ENCODE assay signal across 26 cellular contexts in genomic region chr3:52739725-52740124, GRCh38. TPM values are rescaled to one million over a fixed set of nuclear protein-coding genes. Genes with fewer than 3 reads are reported as not detected.
DNase-seq lines count a peak whose midpoint lies in the region; ATAC-seq, FAIRE-seq and TF ChIP-seq lines count a peak whose summit lies in the region.
"Had no signal": no experiment of that assay in that cellular context is flagged by ENCODE, and none has a peak within 500 bp of the region (broad histone marks: within the 10 kb centered on the region; RNA-seq: fewer than 3 reads in every experiment).

No MANE protein-coding gene starts in this region.

- no peaks in the 10 kb centered on the region for H3K27me3 Mint-ChIP-seq in Caco-2 (ENCODE audit: insufficient read depth, unreplicated experiment)
- H3K27me3 Mint-ChIP-seq in T-helper 17 cell: no peaks in the 10 kb centered on the region
- H3K27me3 Mint-ChIP-seq: B cell; CD4-positive, alpha-beta T cell had no signal

- H3K4me3 Mint-ChIP-seq in Caco-2 (ENCODE audit: unreplicated experiment) (peak overlapping the region; percentile 7), T-helper 17 cell (no peak overlapping the region)
- no peak overlapping the region for H3K4me3 Mint-ChIP-seq in stimulated activated effector memory CD8-positive, alpha-beta T cell treated with anti-CD3 and anti-CD28 coated beads, Interleukin-12 subunit alpha, Interleukin-12 subunit beta, amount 100 ng/mL, for 72 hours
- H3K4me3 Mint-ChIP-seq: B cell; CD4-positive, alpha-beta T cell; CD8-positive, alpha-beta T cell had no signal

- POLR2A ChIA-PET in Caco-2 (lab: Charles Lee): no interaction called here
- POLR2A ChIA-PET in HepG2 (lab: Yijun Ruan, JAX): no interaction called here

- intact Hi-C loops in Caco-2 (cut with micrococcal nuclease; ENCODE audit: unreplicated experiment): no loop called here
- intact Hi-C loops in left colon (cut with DNase I, micrococcal nuclease): no loop called here
- intact Hi-C loops in HepG2 (cut with micrococcal nuclease; ENCODE audit: unreplicated experiment): loop anchor here (10.0 kb wide), 1 partner anchor 335 kb away; no protein-coding TSS in a partner anchor

- H3K36me3 ChIP-seq in Caco-2 (ENCODE audit: control insufficient read depth, insufficient read depth, low read length) (no peaks in the 10 kb centered on the region; the same call in 1 of the 2 replicates), HepG2 (replicated peaks in 1 of 2; ENCODE audit: control insufficient read depth in 1 of 2, insufficient read depth in 2 of 2, low read length in 2 of 2) (peaks cover 10 to 47% of the 10 kb centered on the region in 2 experiments)

- no peak overlapping the region for H3K9ac ChIP-seq in HepG2 (ENCODE audit: insufficient read depth, low read depth, low read length)

- FAIRE-seq in HepG2 (lab: Jason Lieb, UNC): peak; percentile 36
- FAIRE-seq: A549, G401.6, GM12891, GM19239 had no signal

- H3K4me2 ChIP-seq in HepG2 (ENCODE audit: low read depth, low read length): no peak overlapping the region
- H3K4me2 ChIP-seq: A549; BLaER1 treated with 17β-estradiol and CSF1 and Interleukin-3, amounts not matched to agents 10 nM and 100 nM had no signal

- H3K4me3 ChIP-seq in Caco-2 (ENCODE audit: low read depth, low read length) (no peak overlapping the region), HepG2 (replicated peaks in 1 of 3; ENCODE audit: insufficient read depth in 1 of 3, low read depth in 2 of 3, low read length in 3 of 3) (no peak overlapping the region)
- H3K4me3 ChIP-seq: A549; BLaER1 treated with 17β-estradiol and CSF1 and Interleukin-3, amounts not matched to agents 10 nM and 100 nM had no signal

- WGBS in HepG2 (ENCODE audit: low lambda C conversion rate): 11% methylated on average over 1 of the region's 1 CpG

- no peak for TF ChIP-seq CTCF in Caco-2 (IDR thresholded peaks at IDR 0.05; ENCODE audit: insufficient read depth in 1 of 2, low read depth in 1 of 2, low read length in 1 of 2, severe bottlenecking in 1 of 2, unreplicated experiment in 1 of 2)
- no peak for TF ChIP-seq CTCF in HepG2 (CRISPR knock-in tag; IDR thresholded peaks at IDR 0.05)

- H3K79me2 ChIP-seq in HepG2 (ENCODE audit: insufficient read depth, low read length): no peaks in the 10 kb centered on the region

- TF ChIP-seq EP300 in HepG2 (IDR thresholded peaks at IDR 0.05; ENCODE audit: low read depth in 2 of 2, low read length in 2 of 2) (no peak), HepG2 (CRISPR knock-in tag; IDR thresholded peaks at IDR 0.05; ENCODE audit: borderline replicate concordance) (no peak)

- BruUV-seq in Caco-2 (replicated peaks; lab: Mats Ljungman, UMichigan) (no TSS peak), HepG2 (replicated peaks; lab: Mats Ljungman, UMichigan) (no TSS peak)

- no peak overlapping the region for H2AFZ ChIP-seq in HepG2 (ENCODE audit: low read length)

- H3K27ac Mint-ChIP-seq in Caco-2 (ENCODE audit: unreplicated experiment) (peak overlapping the region; percentile 34), T-helper 17 cell (peak overlapping the region; percentile 49)
- H3K27ac Mint-ChIP-seq in stimulated activated effector memory CD8-positive, alpha-beta T cell treated with anti-CD3 and anti-CD28 coated beads, Interleukin-12 subunit alpha, Interleukin-12 subunit beta, amount 100 ng/mL, for 72 hours: no peak overlapping the region
- H3K27ac Mint-ChIP-seq: B cell; CD4-positive, alpha-beta T cell; CD8-positive, alpha-beta T cell had no signal

- no peaks in the 10 kb centered on the region for H4K20me1 ChIP-seq in HepG2 (ENCODE audit: insufficient read depth, low read length)
- H4K20me1 ChIP-seq: BLaER1 treated with 17β-estradiol and CSF1 and Interleukin-3, amounts not matched to agents 10 nM and 100 nM had no signal

- peaks cover 11% of the 10 kb centered on the region for H3K4me1 Mint-ChIP-seq in Caco-2 (ENCODE audit: low read depth, unreplicated experiment)
- H3K4me1 Mint-ChIP-seq in T-helper 17 cell: no peaks in the 10 kb centered on the region
- no peaks in the 10 kb centered on the region for H3K4me1 Mint-ChIP-seq in stimulated activated effector memory CD8-positive, alpha-beta T cell treated with anti-CD3 and anti-CD28 coated beads, Interleukin-12 subunit alpha, Interleukin-12 subunit beta, amount 100 ng/mL, for 72 hours
- H3K4me1 Mint-ChIP-seq: B cell had no signal

- DNase-seq in Caco-2 (peak in 1 of 2 experiments; percentile 8), T-helper 17 cell (no peak), left colon (no peak), HepG2 (ENCODE audit: low spot score) (no peak), DMS79 (lab: John Stamatoyannopoulos, UW) (no peak), LoVo (ENCODE audit: low spot score) (no peak)
- DNase-seq in activated T-cell treated with anti-CD3 and anti-CD28 coated beads, Interleukin-2, amount 50 U/mL, for 48 hours: no peak
- DNase-seq in stimulated activated effector memory CD8-positive, alpha-beta T cell treated with anti-CD3 and anti-CD28 coated beads, Interleukin-12 subunit alpha, Interleukin-12 subunit beta, amount 100 ng/mL, for 72 hours (ENCODE audit: low spot score in 2 of 2): no peak
- DNase-seq: AML-193; CD4-positive, alpha-beta T cell; CD8-positive, alpha-beta T cell; DMS 273 treated with DMSO at 0.1 percent for 48 hours; DMS153; DMS53; DMS79 treated with DMSO at 0.1 percent for 48 hours; GF-D8 had no signal

- peak overlapping the region; percentile 27 for H3K27ac ChIP-seq in HepG2 (ENCODE audit: extremely low read length, insufficient read depth, low read length)
- H3K27ac ChIP-seq: 22Rv1; A549; BLaER1 treated with 17β-estradiol and CSF1 and Interleukin-3, amounts not matched to agents 10 nM and 100 nM; C4-2B had no signal

- H3K9me3 Mint-ChIP-seq in Caco-2 (ENCODE audit: unreplicated experiment): no peaks in the 10 kb centered on the region
- no peaks in the 10 kb centered on the region for H3K9me3 Mint-ChIP-seq in stimulated activated effector memory CD8-positive, alpha-beta T cell treated with anti-CD3 and anti-CD28 coated beads, Interleukin-12 subunit alpha, Interleukin-12 subunit beta, amount 100 ng/mL, for 72 hours
- H3K9me3 Mint-ChIP-seq: CD4-positive, alpha-beta T cell; CD8-positive, alpha-beta T cell had no signal

- H3K36me3 Mint-ChIP-seq in Caco-2 (ENCODE audit: insufficient read depth, unreplicated experiment) (peaks cover 72% of the 10 kb centered on the region), T-helper 17 cell (ENCODE audit: low read depth) (peaks cover 4% of the 10 kb centered on the region)
- peaks cover 97% of the 10 kb centered on the region for H3K36me3 Mint-ChIP-seq in stimulated activated effector memory CD8-positive, alpha-beta T cell treated with anti-CD3 and anti-CD28 coated beads, Interleukin-12 subunit alpha, Interleukin-12 subunit beta, amount 100 ng/mL, for 72 hours

- CTCF ChIA-PET in Caco-2 (lab: Charles Lee) (no interaction called here), HepG2 (lab: Yijun Ruan, JAX; ENCODE audit: low intra/inter-chr PET ratio, low total read pairs) (no interaction called here)

- ATAC-seq in T-helper 17 cell (no peak), left colon (peak; percentile 40), HepG2 (no peak)
- no peak for ATAC-seq in stimulated activated effector memory CD8-positive, alpha-beta T cell treated with anti-CD3 and anti-CD28 coated beads, Interleukin-12 subunit alpha, Interleukin-12 subunit beta, amount 100 ng/mL, for 72 hours
- ATAC-seq: A549; CD8-positive, alpha-beta T cell had no signal

- no peaks in the 10 kb centered on the region for H3K27me3 ChIP-seq in Caco-2 (replicated peaks; ENCODE audit: control insufficient read depth, insufficient read depth, low read length)
- no peaks in the 10 kb centered on the region for H3K27me3 ChIP-seq in HepG2 (ENCODE audit: control insufficient read depth in 1 of 2, insufficient read depth in 2 of 2, low read length in 2 of 2)
- H3K27me3 ChIP-seq: BLaER1 treated with 17β-estradiol and CSF1 and Interleukin-3, amounts not matched to agents 10 nM and 100 nM had no signal

- in situ Hi-C loops in HepG2 (cut with HindIII; ENCODE audit: extremely low pct_ligation_motif_present, low pct_unique_long_range_greater_than_20kb): no loop called here

- H3K4me1 ChIP-seq in Caco-2 (peaks cover 7% of the 10 kb centered on the region; the same call in 1 of the 2 replicates), HepG2 (ENCODE audit: insufficient read depth, low read length) (peaks cover 30% of the 10 kb centered on the region)
- H3K4me1 ChIP-seq: A549; BLaER1 treated with 17β-estradiol and CSF1 and Interleukin-3, amounts not matched to agents 10 nM and 100 nM had no signal

- no peak for TF ChIP-seq RAD21 in HepG2 (CRISPR knock-in tag; IDR thresholded peaks at IDR 0.05)

- no peaks in the 10 kb centered on the region; the same call in 1 of the 2 replicates for H3K9me3 ChIP-seq in Caco-2
- no peaks in the 10 kb centered on the region for H3K9me3 ChIP-seq in T-helper 17 cell (ENCODE audit: control insufficient read depth, low read length, poor library complexity, severe bottlenecking)
- no peaks in the 10 kb centered on the region for H3K9me3 ChIP-seq in HepG2 (ENCODE audit: low read length)
- H3K9me3 ChIP-seq: A549 had no signal

- no peak for TF ChIP-seq POLR2A in HepG2 (IDR thresholded peaks at IDR 0.05; ENCODE audit: insufficient read depth in 1 of 2, low read depth in 2 of 2, low read length in 2 of 2)

RNA-seq across cellular contexts. Expression of gene NEK4, which starts 31.0 kb away (rescaled TPM):
- 39.2 and 40.5 TPM in 2 replicates for total RNA-seq in Caco-2 (2022)
- 10 to 100 TPM in 1 of 2 donors, 1 to 10 TPM in 1; 7.3 to 14.7 TPM for total RNA-seq in T-helper 17 cell
- 10 to 100 TPM; 20.9 to 25.1 TPM for total RNA-seq in left colon
- 38.0 and 38.5 TPM in 2 replicates for total RNA-seq in HepG2 (2016; rRNA removed; fragmentation: Illumina TruSeq; extraction: Trizol)
- total RNA-seq in HepG2 (2016; cell fraction: cytosol; rRNA removed; fragmentation: Illumina TruSeq; extraction: Trizol; ENCODE audit: low read depth): 18.0 and 19.7 TPM in 2 replicates
- total RNA-seq in HepG2 (2016; cell fraction: insoluble cytoplasmic fraction; rRNA removed; fragmentation: Illumina TruSeq; extraction: Trizol): 34.9 and 36.4 TPM in 2 replicates
- 51.1 and 53.4 TPM in 2 replicates for total RNA-seq in HepG2 (2016; cell fraction: membrane; rRNA removed; fragmentation: Illumina TruSeq; extraction: Trizol)
- total RNA-seq in HepG2 (2016; cell fraction: nucleus; rRNA removed; fragmentation: Illumina TruSeq; extraction: Trizol): 26.1 and 33.6 TPM in 2 replicates
- 16.5 and 16.7 TPM in 2 replicates for polyA plus RNA-seq in HepG2 (2011; rRNA removed)
- polyA plus RNA-seq in HepG2 (2011; cell fraction: cytosol; rRNA removed): 8.4 and 11.3 TPM in 2 replicates
- polyA plus RNA-seq in HepG2 (2011; cell fraction: nucleus; rRNA removed): 13.6 and 17.2 TPM in 2 replicates
- 13.3 and 14.9 TPM in 2 replicates for polyA plus RNA-seq in HepG2 (2012)
- polyA plus RNA-seq in HepG2 (2016; cell fraction: cytosol; fragmentation: Illumina TruSeq; extraction: Trizol; ENCODE audit: low read depth): 8.7 and 9.1 TPM in 2 replicates
- polyA plus RNA-seq in HepG2 (2016; cell fraction: insoluble cytoplasmic fraction; fragmentation: Illumina TruSeq; extraction: Trizol; ENCODE audit: low read depth): 27.2 and 31.1 TPM in 2 replicates
- 22.7 and 22.9 TPM in 2 replicates for polyA plus RNA-seq in HepG2 (2016; cell fraction: membrane; fragmentation: Illumina TruSeq; extraction: Trizol; ENCODE audit: low read depth)
- 31.4 and 31.8 TPM in 2 replicates for polyA plus RNA-seq in HepG2 (2016; cell fraction: nucleus; fragmentation: Illumina TruSeq; extraction: Trizol; ENCODE audit: insufficient read depth, low read depth)
- polyA minus RNA-seq in HepG2 (2011; rRNA and poly(A)+ RNA removed; ENCODE audit: low replicate concordance): 8.2 and 15.1 TPM in 2 replicates
- polyA minus RNA-seq in HepG2 (2011; cell fraction: cytosol; rRNA and poly(A)+ RNA removed): 12.0 and 14.8 TPM in 2 replicates
- 31.7 and 49.4 TPM in 2 replicates for polyA minus RNA-seq in HepG2 (2011; cell fraction: nucleus; rRNA and poly(A)+ RNA removed)

RNA-seq across cellular contexts. Expression of gene SPCS1, which starts 33.8 kb away (rescaled TPM):
- total RNA-seq in Caco-2 (2022) (141 and 153 TPM in 2 replicates), T-helper 17 cell (10 to 100 TPM; 62.6 to 63.7 TPM), left colon (100 to 1,000 TPM in 1 of 2 donors, 10 to 100 TPM in 1; 95.4 to 101 TPM), HepG2 (2016; rRNA removed; fragmentation: Illumina TruSeq; extraction: Trizol) (100 and 120 TPM in 2 replicates)
- 40.5 and 45.6 TPM in 2 replicates for total RNA-seq in HepG2 (2016; cell fraction: cytosol; rRNA removed; fragmentation: Illumina TruSeq; extraction: Trizol; ENCODE audit: low read depth)
- 101 and 120 TPM in 2 replicates for total RNA-seq in HepG2 (2016; cell fraction: insoluble cytoplasmic fraction; rRNA removed; fragmentation: Illumina TruSeq; extraction: Trizol)
- total RNA-seq in HepG2 (2016; cell fraction: membrane; rRNA removed; fragmentation: Illumina TruSeq; extraction: Trizol): 58.3 and 62.1 TPM in 2 replicates
- total RNA-seq in HepG2 (2016; cell fraction: nucleus; rRNA removed; fragmentation: Illumina TruSeq; extraction: Trizol): 98.8 and 103 TPM in 2 replicates
- 61.8 and 84.6 TPM in 2 replicates for polyA plus RNA-seq in HepG2 (2011; rRNA removed)
- polyA plus RNA-seq in HepG2 (2011; cell fraction: cytosol; rRNA removed): 92.3 and 116 TPM in 2 replicates
- 20.3 and 25.6 TPM in 2 replicates for polyA plus RNA-seq in HepG2 (2011; cell fraction: nucleus; rRNA removed)
- polyA plus RNA-seq in HepG2 (2012): 100 and 134 TPM in 2 replicates
- polyA plus RNA-seq in HepG2 (2016; cell fraction: cytosol; fragmentation: Illumina TruSeq; extraction: Trizol; ENCODE audit: low read depth): 78.3 and 89.5 TPM in 2 replicates
- polyA plus RNA-seq in HepG2 (2016; cell fraction: insoluble cytoplasmic fraction; fragmentation: Illumina TruSeq; extraction: Trizol; ENCODE audit: low read depth): 176 and 187 TPM in 2 replicates
- polyA plus RNA-seq in HepG2 (2016; cell fraction: membrane; fragmentation: Illumina TruSeq; extraction: Trizol; ENCODE audit: low read depth): 91.4 and 105 TPM in 2 replicates
- polyA plus RNA-seq in HepG2 (2016; cell fraction: nucleus; fragmentation: Illumina TruSeq; extraction: Trizol; ENCODE audit: insufficient read depth, low read depth): 241 and 261 TPM in 2 replicates
- polyA minus RNA-seq in HepG2 (2011; rRNA and poly(A)+ RNA removed; ENCODE audit: low replicate concordance): 76.0 and 91.3 TPM in 2 replicates
- 48.9 and 80.5 TPM in 2 replicates for polyA minus RNA-seq in HepG2 (2011; cell fraction: cytosol; rRNA and poly(A)+ RNA removed)
- polyA minus RNA-seq in HepG2 (2011; cell fraction: nucleus; rRNA and poly(A)+ RNA removed): 23.1 and 23.6 TPM in 2 replicates

RNA-seq across cellular contexts. Expression of gene GLT8D1, which starts 34.1 kb away (rescaled TPM):
- total RNA-seq in Caco-2 (2022) (30.5 and 31.4 TPM in 2 replicates), T-helper 17 cell (10 to 100 TPM; 18.9 to 23.0 TPM), left colon (10 to 100 TPM; 27.8 to 29.0 TPM), HepG2 (2016; rRNA removed; fragmentation: Illumina TruSeq; extraction: Trizol) (65.1 and 110 TPM in 2 replicates)
- total RNA-seq in HepG2 (2016; cell fraction: cytosol; rRNA removed; fragmentation: Illumina TruSeq; extraction: Trizol; ENCODE audit: low read depth): 26.1 and 37.4 TPM in 2 replicates
- total RNA-seq in HepG2 (2016; cell fraction: insoluble cytoplasmic fraction; rRNA removed; fragmentation: Illumina TruSeq; extraction: Trizol): 57.9 and 103 TPM in 2 replicates
- 58.5 and 71.5 TPM in 2 replicates for total RNA-seq in HepG2 (2016; cell fraction: membrane; rRNA removed; fragmentation: Illumina TruSeq; extraction: Trizol)
- 95.9 and 108 TPM in 2 replicates for total RNA-seq in HepG2 (2016; cell fraction: nucleus; rRNA removed; fragmentation: Illumina TruSeq; extraction: Trizol)
- polyA plus RNA-seq in HepG2 (2011; rRNA removed): 109 and 121 TPM in 2 replicates
- polyA plus RNA-seq in HepG2 (2011; cell fraction: cytosol; rRNA removed): 73.3 and 91.3 TPM in 2 replicates
- polyA plus RNA-seq in HepG2 (2011; cell fraction: nucleus; rRNA removed): 70.1 and 84.3 TPM in 2 replicates
- 73.6 and 98.8 TPM in 2 replicates for polyA plus RNA-seq in HepG2 (2012)
- 24.2 and 36.5 TPM in 2 replicates for polyA plus RNA-seq in HepG2 (2016; cell fraction: cytosol; fragmentation: Illumina TruSeq; extraction: Trizol; ENCODE audit: low read depth)
- 69.1 and 71.8 TPM in 2 replicates for polyA plus RNA-seq in HepG2 (2016; cell fraction: insoluble cytoplasmic fraction; fragmentation: Illumina TruSeq; extraction: Trizol; ENCODE audit: low read depth)
- 43.6 and 60.3 TPM in 2 replicates for polyA plus RNA-seq in HepG2 (2016; cell fraction: membrane; fragmentation: Illumina TruSeq; extraction: Trizol; ENCODE audit: low read depth)
- 167 and 178 TPM in 2 replicates for polyA plus RNA-seq in HepG2 (2016; cell fraction: nucleus; fragmentation: Illumina TruSeq; extraction: Trizol; ENCODE audit: insufficient read depth, low read depth)
- polyA minus RNA-seq in HepG2 (2011; rRNA and poly(A)+ RNA removed; ENCODE audit: low replicate concordance): 39.4 and 50.8 TPM in 2 replicates
- 36.1 and 37.9 TPM in 2 replicates for polyA minus RNA-seq in HepG2 (2011; cell fraction: cytosol; rRNA and poly(A)+ RNA removed)
- polyA minus RNA-seq in HepG2 (2011; cell fraction: nucleus; rRNA and poly(A)+ RNA removed): 33.9 and 50.1 TPM in 2 replicates

RNA-seq across cellular contexts. Expression of gene ITIH1, which starts 37.7 kb away (rescaled TPM):
- total RNA-seq in Caco-2 (2022) (0.49 TPM in 1 of 2 replicates, not detected in the other), T-helper 17 cell (not detected), left colon (not detected), HepG2 (2016; rRNA removed; fragmentation: Illumina TruSeq; extraction: Trizol) (9.8 and 12.3 TPM in 2 replicates)
- 7.6 and 10.0 TPM in 2 replicates for total RNA-seq in HepG2 (2016; cell fraction: cytosol; rRNA removed; fragmentation: Illumina TruSeq; extraction: Trizol; ENCODE audit: low read depth)
- 7.8 and 12.6 TPM in 2 replicates for total RNA-seq in HepG2 (2016; cell fraction: insoluble cytoplasmic fraction; rRNA removed; fragmentation: Illumina TruSeq; extraction: Trizol)
- 10.1 and 13.2 TPM in 2 replicates for total RNA-seq in HepG2 (2016; cell fraction: membrane; rRNA removed; fragmentation: Illumina TruSeq; extraction: Trizol)
- total RNA-seq in HepG2 (2016; cell fraction: nucleus; rRNA removed; fragmentation: Illumina TruSeq; extraction: Trizol): 10.1 and 14.4 TPM in 2 replicates
- 19.6 and 46.5 TPM in 2 replicates for polyA plus RNA-seq in HepG2 (2011; rRNA removed)
- polyA plus RNA-seq in HepG2 (2011; cell fraction: cytosol; rRNA removed): 19.0 and 27.6 TPM in 2 replicates
- polyA plus RNA-seq in HepG2 (2011; cell fraction: nucleus; rRNA removed): 84.4 and 124 TPM in 2 replicates
- 39.9 and 42.6 TPM in 2 replicates for polyA plus RNA-seq in HepG2 (2012)
- polyA plus RNA-seq in HepG2 (2016; cell fraction: cytosol; fragmentation: Illumina TruSeq; extraction: Trizol; ENCODE audit: low read depth): 8.5 and 8.8 TPM in 2 replicates
- polyA plus RNA-seq in HepG2 (2016; cell fraction: insoluble cytoplasmic fraction; fragmentation: Illumina TruSeq; extraction: Trizol; ENCODE audit: low read depth): 9.1 and 10.1 TPM in 2 replicates
- 8.5 and 11.6 TPM in 2 replicates for polyA plus RNA-seq in HepG2 (2016; cell fraction: membrane; fragmentation: Illumina TruSeq; extraction: Trizol; ENCODE audit: low read depth)
- polyA plus RNA-seq in HepG2 (2016; cell fraction: nucleus; fragmentation: Illumina TruSeq; extraction: Trizol; ENCODE audit: insufficient read depth, low read depth): 21.9 and 26.1 TPM in 2 replicates
- 17.9 TPM in 1 of 2 replicates, not detected in the other for polyA minus RNA-seq in HepG2 (2011; rRNA and poly(A)+ RNA removed; ENCODE audit: low replicate concordance)
- polyA minus RNA-seq in HepG2 (2011; cell fraction: cytosol; rRNA and poly(A)+ RNA removed): 5.0 and 10.8 TPM in 2 replicates
- 9.7 and 16.8 TPM in 2 replicates for polyA minus RNA-seq in HepG2 (2011; cell fraction: nucleus; rRNA and poly(A)+ RNA removed)
- total RNA-seq: A172; B cell; CD4-positive, alpha-beta T cell; CD8-positive, alpha-beta T cell had no signal
- polyA plus RNA-seq: A549, BJ had no signal

RNA-seq across cellular contexts. Expression of gene GNL3, which starts 53.9 kb away (rescaled TPM):
- total RNA-seq in Caco-2 (2022): 125 and 134 TPM in 2 replicates
- total RNA-seq in T-helper 17 cell: 100 to 1,000 TPM; 109 to 117 TPM
- total RNA-seq in left colon: 10 to 100 TPM; 40.8 to 56.5 TPM
- 257 and 281 TPM in 2 replicates for total RNA-seq in HepG2 (2016; rRNA removed; fragmentation: Illumina TruSeq; extraction: Trizol)
- total RNA-seq in HepG2 (2016; cell fraction: cytosol; rRNA removed; fragmentation: Illumina TruSeq; extraction: Trizol; ENCODE audit: low read depth): 60.4 and 64.3 TPM in 2 replicates
- 257 and 284 TPM in 2 replicates for total RNA-seq in HepG2 (2016; cell fraction: insoluble cytoplasmic fraction; rRNA removed; fragmentation: Illumina TruSeq; extraction: Trizol)
- 76.1 and 91.0 TPM in 2 replicates for total RNA-seq in HepG2 (2016; cell fraction: membrane; rRNA removed; fragmentation: Illumina TruSeq; extraction: Trizol)
- 252 and 273 TPM in 2 replicates for total RNA-seq in HepG2 (2016; cell fraction: nucleus; rRNA removed; fragmentation: Illumina TruSeq; extraction: Trizol)
- polyA plus RNA-seq in HepG2 (2011; rRNA removed): 91.7 and 129 TPM in 2 replicates
- polyA plus RNA-seq in HepG2 (2011; cell fraction: cytosol; rRNA removed): 37.1 and 48.9 TPM in 2 replicates
- 185 and 204 TPM in 2 replicates for polyA plus RNA-seq in HepG2 (2011; cell fraction: nucleus; rRNA removed)
- polyA plus RNA-seq in HepG2 (2012): 118 and 153 TPM in 2 replicates
- 27.6 and 27.7 TPM in 2 replicates for polyA plus RNA-seq in HepG2 (2016; cell fraction: cytosol; fragmentation: Illumina TruSeq; extraction: Trizol; ENCODE audit: low read depth)
- polyA plus RNA-seq in HepG2 (2016; cell fraction: insoluble cytoplasmic fraction; fragmentation: Illumina TruSeq; extraction: Trizol; ENCODE audit: low read depth): 214 and 224 TPM in 2 replicates
- polyA plus RNA-seq in HepG2 (2016; cell fraction: membrane; fragmentation: Illumina TruSeq; extraction: Trizol; ENCODE audit: low read depth): 41.7 and 44.4 TPM in 2 replicates
- polyA plus RNA-seq in HepG2 (2016; cell fraction: nucleus; fragmentation: Illumina TruSeq; extraction: Trizol; ENCODE audit: insufficient read depth, low read depth): 336 and 359 TPM in 2 replicates
- 38.6 and 73.5 TPM in 2 replicates for polyA minus RNA-seq in HepG2 (2011; rRNA and poly(A)+ RNA removed; ENCODE audit: low replicate concordance)
- 34.7 and 37.7 TPM in 2 replicates for polyA minus RNA-seq in HepG2 (2011; cell fraction: cytosol; rRNA and poly(A)+ RNA removed)
- 291 and 322 TPM in 2 replicates for polyA minus RNA-seq in HepG2 (2011; cell fraction: nucleus; rRNA and poly(A)+ RNA removed)
